ENCODE assay signal across 13 cellular contexts in genomic region chr10:69988094-69988493, GRCh38.
DNase-seq lines count a peak whose midpoint lies in the region; TF ChIP-seq lines count a peak whose summit lies in the region.
"Had no signal": no experiment of that assay in that cellular context is flagged by ENCODE, and none has a peak within 500 bp of the region (broad histone marks: within the 10 kb centered on the region; RNA-seq: fewer than 3 reads in every experiment).

No MANE protein-coding gene starts in this region.

- H3K4me3 ChIP-seq in adipocyte (ENCODE audit: low read length): no peak overlapping the region
- H3K4me3 ChIP-seq: BLaER1 treated with 17β-estradiol and CSF1 and Interleukin-3, amounts not matched to agents 10 nM and 100 nM had no signal

- H3K4me1 ChIP-seq in adipocyte (ENCODE audit: control insufficient read depth, insufficient read depth, low read length): no peaks in the 10 kb centered on the region

- peaks cover under 1% of the 10 kb centered on the region for H3K9me3 Mint-ChIP-seq in type B pancreatic cell
- H3K9me3 Mint-ChIP-seq: CD8-positive, alpha-beta T cell; H9 had no signal

- CTCF ChIA-PET in HEK293T (lab: Yijun Ruan, JAX): no interaction called here

- DNase-seq in HCEC 1CT (peak; percentile 8), adipocyte (ENCODE audit: low read depth) (peak; percentile 44), hepatic stellate cell (ENCODE audit: low spot score) (peak; percentile 11), SKM-1 treated with dmso at 0.1 percent for 144 hours (lab: John Stamatoyannopoulos, UW; ENCODE audit: unreplicated experiment) (no peak), type B pancreatic cell (ENCODE audit: extremely low spot score, unreplicated experiment) (no peak), HEK293T (ENCODE audit: extremely low spot score) (no peak)
- DNase-seq: Calu3; CD8-positive, alpha-beta T cell; GOT3; H9; KBM-7 had no signal

- H3K4me1 Mint-ChIP-seq in type B pancreatic cell (ENCODE audit: unreplicated experiment): no peaks in the 10 kb centered on the region
- H3K4me1 Mint-ChIP-seq: B cell, H9 had no signal

- no peak overlapping the region for H3K27ac Mint-ChIP-seq in type B pancreatic cell
- H3K27ac Mint-ChIP-seq: B cell; CD8-positive, alpha-beta T cell; H9 had no signal

- no peak overlapping the region for H3K9ac ChIP-seq in adipocyte (ENCODE audit: low read length)
- H3K9ac ChIP-seq: BLaER1 treated with 17β-estradiol and CSF1 and Interleukin-3, amounts not matched to agents 10 nM and 100 nM had no signal

- no peaks in the 10 kb centered on the region for H3K36me3 ChIP-seq in adipocyte (ENCODE audit: control insufficient read depth, insufficient read depth, low read length, severe bottlenecking)
- H3K36me3 ChIP-seq: BLaER1 treated with 17β-estradiol and CSF1 and Interleukin-3, amounts not matched to agents 10 nM and 100 nM had no signal

- H3K27me3 ChIP-seq in adipocyte (replicated peaks; ENCODE audit: control insufficient read depth, insufficient read depth, low read length): peaks cover 13% of the 10 kb centered on the region
- H3K27me3 ChIP-seq: BLaER1 treated with 17β-estradiol and CSF1 and Interleukin-3, amounts not matched to agents 10 nM and 100 nM had no signal

- no peaks in the 10 kb centered on the region for H3K36me3 Mint-ChIP-seq in type B pancreatic cell
- H3K36me3 Mint-ChIP-seq: CD8-positive, alpha-beta T cell had no signal

- no peak for TF ChIP-seq CTCF in type B pancreatic cell (conservative IDR thresholded peaks at IDR 0.05)

- peaks cover 1% of the 10 kb centered on the region for H3K9me3 ChIP-seq in adipocyte (ENCODE audit: control insufficient read depth, low read length)
- H3K9me3 ChIP-seq: BLaER1 treated with 17β-estradiol and CSF1 and Interleukin-3, amounts not matched to agents 10 nM and 100 nM had no signal

- POLR2A ChIA-PET in HEK293T (lab: Yijun Ruan, JAX): no interaction called here

- H3K27me3 Mint-ChIP-seq in type B pancreatic cell: peaks cover 6% of the 10 kb centered on the region

- H3K4me3 Mint-ChIP-seq in type B pancreatic cell: no peak overlapping the region
- H3K4me3 Mint-ChIP-seq: B cell; CD8-positive, alpha-beta T cell; H9 had no signal

TF ChIP-seq in HEK293T, 16 proteins besides CTCF, POLR2A, EP300 and RAD21:
- TF ChIP-seq SUZ12 (IDR thresholded peaks at IDR 0.05) (no peak), FOXK2 (IDR thresholded peaks at IDR 0.05) (no peak), L3MBTL2 (conservative IDR thresholded peaks at IDR 0.05) (no peak), HDGF (IDR thresholded peaks at IDR 0.05; ENCODE audit: borderline replicate concordance) (no peak), CTBP1 (IDR thresholded peaks at IDR 0.05; ENCODE audit: borderline replicate concordance) (no peak), ZNF384 (IDR thresholded peaks at IDR 0.05) (no peak), NFRKB (IDR thresholded peaks at IDR 0.05) (no peak), ELF4 (IDR thresholded peaks at IDR 0.05) (no peak), FOXA1 (IDR thresholded peaks at IDR 0.05) (no peak), SP1 (IDR thresholded peaks at IDR 0.05) (no peak), ARNT (IDR thresholded peaks at IDR 0.05) (no peak)

Comparison
In these comparisons a context has a peak if more than half of its experiments do, and no peak if none do; other contexts are left out.
1. DNase-seq: peak in HCEC 1CT (single experiment), adipocyte (single experiment) and hepatic stellate cell (single experiment); none in SKM-1 treated with dmso at 0.1 percent for 144 hours (single experiment), type B pancreatic cell (single experiment) and HEK293T (single experiment).